Comparison of ENCODE assay signal across 1 cellular context in genomic region chr14:101068293-101068957, GRCh38.
TF ChIP-seq lines count a peak whose summit lies in the region.

No MANE protein-coding gene starts in this region.

TF ChIP-seq in neural cell, 6 proteins besides CTCF, POLR2A, EP300 and RAD21 (continued from another document):
- peak; percentile 64 for TF ChIP-seq SMC3 (conservative IDR thresholded peaks at IDR 0.05; ENCODE audit: poor library complexity)
- peak; percentile 65 for TF ChIP-seq POLR2AphosphoS5 (IDR thresholded peaks at IDR 0.05)
TF ChIP-seq in neural cell: peak in this region for 3.
